ENCODE assay signal across 13 cellular contexts in genomic region chr7:147412782-147413186, GRCh38.
DNase-seq lines count a peak whose midpoint lies in the region; ATAC-seq lines count a peak whose summit lies in the region.
"Had no signal": no experiment of that assay in that cellular context is flagged by ENCODE, and none has a peak within 500 bp of the region (broad histone marks: within the 10 kb centered on the region; RNA-seq: fewer than 3 reads in every experiment).

No MANE protein-coding gene starts in this region.

- DNase-seq in H4 (ENCODE audit: low spot score) (peak; percentile 37), adipocyte (ENCODE audit: low read depth) (peak; percentile 88), glomerular visceral epithelial cell (ENCODE audit: extremely low spot score) (peak; percentile 79), Right ventricle myocardium superior (no peak), NCI-H2171 (lab: John Stamatoyannopoulos, UW) (no peak)
- DNase-seq in activated CD4-positive, alpha-beta T cell treated with anti-CD3 and anti-CD28 coated beads, Interleukin-2, amount 50 U/mL, for 1 hour: no peak
- DNase-seq: activated naive CD8-positive, alpha-beta T cell treated with anti-CD3 and anti-CD28 coated beads for 36 hours; hypothalamus; OCI-M1; retina; T1000 had no signal

- H3K36me3 ChIP-seq in adipocyte (ENCODE audit: control insufficient read depth, insufficient read depth, low read length, severe bottlenecking) (no peaks in the 10 kb centered on the region), subcutaneous abdominal adipose tissue (ENCODE audit: control insufficient read depth in 5 of 5, insufficient read depth in 5 of 5, low read length in 5 of 5) (no peaks in the 10 kb centered on the region)

- peak overlapping the region; percentile 32 for H3K27ac ChIP-seq in subcutaneous abdominal adipose tissue (ENCODE audit: low read depth, low read length)

- H3K4me1 ChIP-seq in adipocyte (ENCODE audit: control insufficient read depth, insufficient read depth, low read length) (peaks cover 37% of the 10 kb centered on the region), subcutaneous abdominal adipose tissue (ENCODE audit: control insufficient read depth in 5 of 5, insufficient read depth in 5 of 5, low read length in 5 of 5) (peaks cover 0 to 33% (median 18%) of the 10 kb centered on the region in 5 donors)

- H3K27me3 ChIP-seq in adipocyte (replicated peaks; ENCODE audit: control insufficient read depth, insufficient read depth, low read length) (no peaks in the 10 kb centered on the region), subcutaneous abdominal adipose tissue (ENCODE audit: control insufficient read depth in 5 of 5, insufficient read depth in 4 of 5, low read length in 5 of 5) (no peaks in the 10 kb centered on the region)

- intact Hi-C loops in Right ventricle myocardium superior (cut with DNase I): no loop called here

- no peak for ATAC-seq in HG03469 (IDR thresholded peaks at IDR 0.05; ENCODE audit: unreplicated experiment)
- no peak for ATAC-seq in Right ventricle myocardium superior (ENCODE audit: poor library complexity)

- H3K9ac ChIP-seq in adipocyte (ENCODE audit: low read length): peak overlapping the region; percentile 72
- no peak overlapping the region for H3K9ac ChIP-seq in subcutaneous abdominal adipose tissue (ENCODE audit: low read length in 5 of 5)

- H3K9me3 ChIP-seq in adipocyte (ENCODE audit: control insufficient read depth, low read length) (no peaks in the 10 kb centered on the region), subcutaneous abdominal adipose tissue (ENCODE audit: control insufficient read depth in 5 of 5, low read length in 5 of 5) (no peaks in the 10 kb centered on the region)

- H3K4me3 ChIP-seq in adipocyte (ENCODE audit: low read length) (peak overlapping the region; percentile 46), subcutaneous abdominal adipose tissue (ENCODE audit: low read depth in 1 of 5, low read length in 5 of 5) (peak overlapping the region in 3 of 5 donors; percentile 19 to 39 (median 19))

Comparison
In these comparisons a context has a peak if more than half of its experiments do, and no peak if none do; other contexts are left out.
1. DNase-seq: peak in H4 (single experiment), adipocyte (single experiment) and glomerular visceral epithelial cell (single experiment); none in activated CD4-positive, alpha-beta T cell treated with anti-CD3 and anti-CD28 coated beads, Interleukin-2, amount 50 U/mL, for 1 hour (single experiment), Right ventricle myocardium superior (single experiment) and NCI-H2171 (single experiment).